ENCODE assay signal across 20 cellular contexts in the genomic region with DNA sequence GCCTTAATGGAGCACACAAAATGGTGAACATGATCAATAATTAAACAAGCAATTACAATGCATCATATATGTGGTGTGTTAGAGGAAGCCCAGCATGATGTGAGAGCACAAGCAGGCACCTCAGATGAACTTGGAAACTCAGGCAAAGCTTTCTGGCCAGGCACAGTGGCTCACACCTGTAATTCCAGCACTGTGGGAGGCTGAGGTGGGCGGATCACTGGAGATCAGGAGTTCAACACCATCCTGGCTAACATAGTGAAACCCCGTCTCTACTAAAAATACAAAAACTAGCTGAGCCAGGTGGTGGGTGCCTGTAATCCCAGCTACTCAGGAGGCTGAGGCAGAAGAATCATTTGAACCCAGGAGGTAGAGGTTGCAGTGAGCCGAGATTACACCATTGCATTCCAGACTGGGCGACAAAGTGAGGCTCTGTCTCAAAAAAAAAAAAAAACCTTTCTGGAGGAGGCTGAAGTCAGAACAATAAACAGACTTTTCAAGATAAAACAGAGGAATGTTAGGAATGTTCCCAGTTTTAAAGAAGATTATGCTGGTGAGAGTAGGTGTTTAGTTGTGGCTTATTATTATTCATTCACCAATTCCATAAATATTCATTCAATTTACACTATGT.
DNase-seq lines count a peak whose midpoint lies in the region; ATAC-seq and TF ChIP-seq lines count a peak whose summit lies in the region.
"Had no signal": no experiment of that assay in that cellular context is flagged by ENCODE, and none has a peak within 500 bp of the region (broad histone marks: within the 10 kb centered on the region; RNA-seq: fewer than 3 reads in every experiment).

No MANE protein-coding gene starts in this region.

- no peaks in the 10 kb centered on the region for H3K36me3 ChIP-seq in HEK293 (ENCODE audit: control insufficient read depth in 2 of 2, insufficient read depth in 1 of 2, low read length in 2 of 2)
- H3K36me3 ChIP-seq: gastrocnemius medialis, upper lobe of left lung had no signal

- no peak for TF ChIP-seq CTCF in HEK293 (tag by site-specific recombination; IDR thresholded peaks at IDR 0.05)

- H3K9me3 ChIP-seq in HEK293 (ENCODE audit: control insufficient read depth, insufficient read depth, low read depth, low read length): no peaks in the 10 kb centered on the region

- POLR2A ChIA-PET in HEK293 (lab: Yijun Ruan, JAX): no interaction called here

- CTCF ChIA-PET in HEK293 (lab: Yijun Ruan, JAX): interaction anchor here (0.7 kb wide), 1 partner anchor 161 kb away, joined by 8 read pairs; no protein-coding TSS in a partner anchor

- no peak overlapping the region for H3K27ac ChIP-seq in HEK293 (ENCODE audit: extremely low read depth, low read depth, low read length)
- H3K27ac ChIP-seq: gastrocnemius medialis, upper lobe of left lung had no signal

- DNase-seq in A172 (ENCODE audit: low spot score) (peak; percentile 39), astrocyte of the hippocampus (ENCODE audit: low read depth, low spot score) (peak; percentile 63), iPS-NIHi11 (ENCODE audit: low spot score) (peak; percentile 36), inferior parietal cortex (ENCODE audit: extremely low spot score) (no peak), NCI-H510A (lab: John Stamatoyannopoulos, UW) (no peak), T-helper 1 cell (no peak)
- DNase-seq: activated CD4-positive, CD25-positive, alpha-beta regulatory T cell treated with anti-CD3 and anti-CD28 coated beads, Interleukin-2, amount 50 U/mL, for 72 hours; C1 segment of cervical spinal cord; gastrocnemius medialis; MM.1S; NCI-H187; NCI-H510A treated with DMSO at 0.1 percent for 48 hours; nephron progenitor cell; SHP77 treated with DMSO at 0.1 percent for 48 hours; stimulated activated CD4-positive, alpha-beta T cell treated with anti-CD3 and anti-CD28 coated beads, Interleukin-15, amount 100 ng/mL, for 24 hours; stimulated activated naive CD8-positive, alpha-beta T cell treated with anti-CD3 and anti-CD28 coated beads, Interleukin-15, Interleukin-2, amounts not matched to agents 100 U/mL and 50 U/mL, for 24 hours; T-helper 9 cell; upper lobe of left lung had no signal

- no peak overlapping the region for H3K4me3 ChIP-seq in HEK293 (ENCODE audit: low read depth, low read length)
- H3K4me3 ChIP-seq: gastrocnemius medialis, upper lobe of left lung had no signal

- no peaks in the 10 kb centered on the region for H3K4me1 ChIP-seq in HEK293 (ENCODE audit: control insufficient read depth, insufficient read depth, low read length)
- H3K4me1 ChIP-seq: upper lobe of left lung had no signal

- ATAC-seq in GM18907 (IDR thresholded peaks at IDR 0.05; ENCODE audit: unreplicated experiment): no peak
- ATAC-seq: gastrocnemius medialis; stimulated activated naive CD8-positive, alpha-beta T cell treated with anti-CD3 and anti-CD28 coated beads, Interleukin-15, Interleukin-2, amounts not matched to agents 100 U/mL and 50 U/mL, for 24 hours had no signal

TF ChIP-seq in HEK293, 187 proteins besides CTCF, POLR2A, EP300 and RAD21:
- TF ChIP-seq ZNF510 (tag by site-specific recombination; IDR thresholded peaks at IDR 0.05; ENCODE audit: insufficient replicate concordance) (no peak), ZNF223 (tag by site-specific recombination; IDR thresholded peaks at IDR 0.05) (no peak), EGR2 (tag by site-specific recombination; IDR thresholded peaks at IDR 0.05; ENCODE audit: low read depth) (0 out of 2 replicates have a peak, but pooled peaks have one; percentile 8)
- TF ChIP-seq, protein P1, sequence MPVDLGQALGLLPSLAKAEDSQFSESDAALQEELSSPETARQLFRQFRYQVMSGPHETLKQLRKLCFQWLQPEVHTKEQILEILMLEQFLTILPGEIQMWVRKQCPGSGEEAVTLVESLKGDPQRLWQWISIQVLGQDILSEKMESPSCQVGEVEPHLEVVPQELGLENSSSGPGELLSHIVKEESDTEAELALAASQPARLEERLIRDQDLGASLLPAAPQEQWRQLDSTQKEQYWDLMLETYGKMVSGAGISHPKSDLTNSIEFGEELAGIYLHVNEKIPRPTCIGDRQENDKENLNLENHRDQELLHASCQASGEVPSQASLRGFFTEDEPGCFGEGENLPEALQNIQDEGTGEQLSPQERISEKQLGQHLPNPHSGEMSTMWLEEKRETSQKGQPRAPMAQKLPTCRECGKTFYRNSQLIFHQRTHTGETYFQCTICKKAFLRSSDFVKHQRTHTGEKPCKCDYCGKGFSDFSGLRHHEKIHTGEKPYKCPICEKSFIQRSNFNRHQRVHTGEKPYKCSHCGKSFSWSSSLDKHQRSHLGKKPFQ (tag by site-specific recombination; IDR thresholded peaks at IDR 0.05): no peak

Comparison
In these comparisons a context has a peak if more than half of its experiments do, and no peak if none do; other contexts are left out.
1. DNase-seq: peak in A172 (single experiment), astrocyte of the hippocampus (single experiment) and iPS-NIHi11 (single experiment); none in inferior parietal cortex (single experiment), NCI-H510A (single experiment) and T-helper 1 cell (0 of 5).